Comparison of ENCODE assay signal across 1 cellular context in genomic region chr22:50146440-50147228, GRCh38.
TF ChIP-seq lines count a peak whose summit lies in the region.

No MANE protein-coding gene starts in this region.

TF ChIP-seq in HepG2, 621 proteins besides CTCF, POLR2A, EP300 and RAD21 (continued from another document and continues in another):
- TF ChIP-seq, protein P1, sequence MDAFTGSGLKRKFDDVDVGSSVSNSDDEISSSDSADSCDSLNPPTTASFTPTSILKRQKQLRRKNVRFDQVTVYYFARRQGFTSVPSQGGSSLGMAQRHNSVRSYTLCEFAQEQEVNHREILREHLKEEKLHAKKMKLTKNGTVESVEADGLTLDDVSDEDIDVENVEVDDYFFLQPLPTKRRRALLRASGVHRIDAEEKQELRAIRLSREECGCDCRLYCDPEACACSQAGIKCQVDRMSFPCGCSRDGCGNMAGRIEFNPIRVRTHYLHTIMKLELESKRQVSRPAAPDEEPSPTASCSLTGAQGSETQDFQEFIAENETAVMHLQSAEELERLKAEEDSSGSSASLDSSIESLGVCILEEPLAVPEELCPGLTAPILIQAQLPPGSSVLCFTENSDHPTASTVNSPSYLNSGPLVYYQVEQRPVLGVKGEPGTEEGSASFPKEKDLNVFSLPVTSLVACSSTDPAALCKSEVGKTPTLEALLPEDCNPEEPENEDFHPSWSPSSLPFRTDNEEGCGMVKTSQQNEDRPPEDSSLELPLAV (CRISPR knock-in tag; conservative IDR thresholded peaks at IDR 0.05; ENCODE audit: low read depth), result no peak
- TF ChIP-seq ZNF563 (CRISPR knock-in tag; IDR thresholded peaks at IDR 0.05), result no peak
- TF ChIP-seq AFF4 (CRISPR knock-in tag; IDR thresholded peaks at IDR 0.05), result no peak
- TF ChIP-seq CHD4 (IDR thresholded peaks at IDR 0.05; ENCODE audit: borderline replicate concordance, low read length), result no peak
- TF ChIP-seq SMARCE1 (IDR thresholded peaks at IDR 0.05; ENCODE audit: borderline replicate concordance), result no peak
- TF ChIP-seq MAFG (CRISPR knock-in tag; IDR thresholded peaks at IDR 0.05), result no peak
- no peak for TF ChIP-seq ZNF549 (CRISPR knock-in tag; IDR thresholded peaks at IDR 0.05)
- no peak for TF ChIP-seq ZMAT3 (CRISPR knock-in tag; conservative IDR thresholded peaks at IDR 0.05)
- TF ChIP-seq ZNF644 (CRISPR knock-in tag; IDR thresholded peaks at IDR 0.05; ENCODE audit: low read depth), result no peak
- no peak for TF ChIP-seq THAP7 (CRISPR knock-in tag; IDR thresholded peaks at IDR 0.05)
- no peak for TF ChIP-seq CSRNP1 (CRISPR knock-in tag; IDR thresholded peaks at IDR 0.05)
- TF ChIP-seq HMGA1 (CRISPR knock-in tag; conservative IDR thresholded peaks at IDR 0.05), result no peak
- TF ChIP-seq, protein P2, sequence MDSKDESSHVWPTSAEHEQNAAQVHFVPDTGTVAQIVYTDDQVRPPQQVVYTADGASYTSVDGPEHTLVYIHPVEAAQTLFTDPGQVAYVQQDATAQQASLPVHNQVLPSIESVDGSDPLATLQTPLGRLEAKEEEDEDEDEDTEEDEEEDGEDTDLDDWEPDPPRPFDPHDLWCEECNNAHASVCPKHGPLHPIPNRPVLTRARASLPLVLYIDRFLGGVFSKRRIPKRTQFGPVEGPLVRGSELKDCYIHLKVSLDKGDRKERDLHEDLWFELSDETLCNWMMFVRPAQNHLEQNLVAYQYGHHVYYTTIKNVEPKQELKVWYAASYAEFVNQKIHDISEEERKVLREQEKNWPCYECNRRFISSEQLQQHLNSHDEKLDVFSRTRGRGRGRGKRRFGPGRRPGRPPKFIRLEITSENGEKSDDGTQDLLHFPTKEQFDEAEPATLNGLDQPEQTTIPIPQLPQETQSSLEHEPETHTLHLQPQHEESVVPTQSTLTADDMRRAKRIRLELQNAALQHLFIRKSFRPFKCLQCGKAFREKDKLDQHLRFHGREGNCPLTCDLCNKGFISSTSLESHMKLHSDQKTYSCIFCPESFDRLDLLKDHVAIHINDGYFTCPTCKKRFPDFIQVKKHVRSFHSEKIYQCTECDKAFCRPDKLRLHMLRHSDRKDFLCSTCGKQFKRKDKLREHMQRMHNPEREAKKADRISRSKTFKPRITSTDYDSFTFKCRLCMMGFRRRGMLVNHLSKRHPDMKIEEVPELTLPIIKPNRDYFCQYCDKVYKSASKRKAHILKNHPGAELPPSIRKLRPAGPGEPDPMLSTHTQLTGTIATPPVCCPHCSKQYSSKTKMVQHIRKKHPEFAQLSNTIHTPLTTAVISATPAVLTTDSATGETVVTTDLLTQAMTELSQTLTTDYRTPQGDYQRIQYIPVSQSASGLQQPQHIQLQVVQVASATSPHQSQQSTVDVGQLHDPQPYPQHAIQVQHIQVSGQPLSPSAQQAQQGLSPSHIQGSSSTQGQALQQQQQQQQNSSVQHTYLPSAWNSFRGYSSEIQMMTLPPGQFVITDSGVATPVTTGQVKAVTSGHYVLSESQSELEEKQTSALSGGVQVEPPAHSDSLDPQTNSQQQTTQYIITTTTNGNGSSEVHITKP (CRISPR knock-in tag; IDR thresholded peaks at IDR 0.05; ENCODE audit: low read depth), result no peak
- TF ChIP-seq ZNF3 (CRISPR knock-in tag; IDR thresholded peaks at IDR 0.05), result no peak
- 0 out of 2 replicates have a peak, but pooled peaks have one; percentile 25 for TF ChIP-seq TMF1 (CRISPR knock-in tag; IDR thresholded peaks at IDR 0.05; ENCODE audit: low read depth)
- no peak; the same call in 1 of the 2 replicates for TF ChIP-seq CREBL2 (CRISPR knock-in tag; IDR thresholded peaks at IDR 0.05; ENCODE audit: borderline replicate concordance)
- no peak for TF ChIP-seq ZBTB43 (CRISPR knock-in tag; conservative IDR thresholded peaks at IDR 0.05)
- peak; percentile 18; the same call in 1 of the 2 replicates for TF ChIP-seq ERF (CRISPR knock-in tag; IDR thresholded peaks at IDR 0.05)
- TF ChIP-seq THAP9 (CRISPR knock-in tag; IDR thresholded peaks at IDR 0.05; ENCODE audit: borderline replicate concordance), result peak; percentile 35; the same call in 1 of the 2 replicates
- TF ChIP-seq TAF1 (CRISPR knock-in tag; IDR thresholded peaks at IDR 0.05), result peak; percentile 32; the same call in 1 of the 2 replicates
- TF ChIP-seq BRD4 (CRISPR knock-in tag; IDR thresholded peaks at IDR 0.05), result no peak
- TF ChIP-seq ZNF160 (CRISPR knock-in tag; IDR thresholded peaks at IDR 0.05), result no peak
- TF ChIP-seq, protein P3, sequence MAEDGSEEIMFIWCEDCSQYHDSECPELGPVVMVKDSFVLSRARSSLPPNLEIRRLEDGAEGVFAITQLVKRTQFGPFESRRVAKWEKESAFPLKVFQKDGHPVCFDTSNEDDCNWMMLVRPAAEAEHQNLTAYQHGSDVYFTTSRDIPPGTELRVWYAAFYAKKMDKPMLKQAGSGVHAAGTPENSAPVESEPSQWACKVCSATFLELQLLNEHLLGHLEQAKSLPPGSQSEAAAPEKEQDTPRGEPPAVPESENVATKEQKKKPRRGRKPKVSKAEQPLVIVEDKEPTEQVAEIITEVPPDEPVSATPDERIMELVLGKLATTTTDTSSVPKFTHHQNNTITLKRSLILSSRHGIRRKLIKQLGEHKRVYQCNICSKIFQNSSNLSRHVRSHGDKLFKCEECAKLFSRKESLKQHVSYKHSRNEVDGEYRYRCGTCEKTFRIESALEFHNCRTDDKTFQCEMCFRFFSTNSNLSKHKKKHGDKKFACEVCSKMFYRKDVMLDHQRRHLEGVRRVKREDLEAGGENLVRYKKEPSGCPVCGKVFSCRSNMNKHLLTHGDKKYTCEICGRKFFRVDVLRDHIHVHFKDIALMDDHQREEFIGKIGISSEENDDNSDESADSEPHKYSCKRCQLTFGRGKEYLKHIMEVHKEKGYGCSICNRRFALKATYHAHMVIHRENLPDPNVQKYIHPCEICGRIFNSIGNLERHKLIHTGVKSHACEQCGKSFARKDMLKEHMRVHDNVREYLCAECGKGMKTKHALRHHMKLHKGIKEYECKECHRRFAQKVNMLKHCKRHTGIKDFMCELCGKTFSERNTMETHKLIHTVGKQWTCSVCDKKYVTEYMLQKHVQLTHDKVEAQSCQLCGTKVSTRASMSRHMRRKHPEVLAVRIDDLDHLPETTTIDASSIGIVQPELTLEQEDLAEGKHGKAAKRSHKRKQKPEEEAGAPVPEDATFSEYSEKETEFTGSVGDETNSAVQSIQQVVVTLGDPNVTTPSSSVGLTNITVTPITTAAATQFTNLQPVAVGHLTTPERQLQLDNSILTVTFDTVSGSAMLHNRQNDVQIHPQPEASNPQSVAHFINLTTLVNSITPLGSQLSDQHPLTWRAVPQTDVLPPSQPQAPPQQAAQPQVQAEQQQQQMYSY (CRISPR knock-in tag; IDR thresholded peaks at IDR 0.05), result no peak
- no peak for TF ChIP-seq MATR3 (CRISPR knock-in tag; IDR thresholded peaks at IDR 0.05)
- TF ChIP-seq KAT8 (CRISPR knock-in tag; IDR thresholded peaks at IDR 0.05), result no peak
- no peak for TF ChIP-seq ZSCAN22 (CRISPR knock-in tag; IDR thresholded peaks at IDR 0.05)
- no peak for TF ChIP-seq HNRNPLL (IDR thresholded peaks at IDR 0.05; ENCODE audit: low read depth, low read length, poor library complexity, severe bottlenecking)
- TF ChIP-seq JDP2 (CRISPR knock-in tag; IDR thresholded peaks at IDR 0.05; ENCODE audit: borderline replicate concordance), result no peak
- TF ChIP-seq ZMYM3 (CRISPR knock-in tag; IDR thresholded peaks at IDR 0.05), result no peak
- TF ChIP-seq, protein P4, sequence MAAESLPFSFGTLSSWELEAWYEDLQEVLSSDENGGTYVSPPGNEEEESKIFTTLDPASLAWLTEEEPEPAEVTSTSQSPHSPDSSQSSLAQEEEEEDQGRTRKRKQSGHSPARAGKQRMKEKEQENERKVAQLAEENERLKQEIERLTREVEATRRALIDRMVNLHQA (CRISPR knock-in tag; IDR thresholded peaks at IDR 0.05), result no peak
- TF ChIP-seq, protein P5, sequence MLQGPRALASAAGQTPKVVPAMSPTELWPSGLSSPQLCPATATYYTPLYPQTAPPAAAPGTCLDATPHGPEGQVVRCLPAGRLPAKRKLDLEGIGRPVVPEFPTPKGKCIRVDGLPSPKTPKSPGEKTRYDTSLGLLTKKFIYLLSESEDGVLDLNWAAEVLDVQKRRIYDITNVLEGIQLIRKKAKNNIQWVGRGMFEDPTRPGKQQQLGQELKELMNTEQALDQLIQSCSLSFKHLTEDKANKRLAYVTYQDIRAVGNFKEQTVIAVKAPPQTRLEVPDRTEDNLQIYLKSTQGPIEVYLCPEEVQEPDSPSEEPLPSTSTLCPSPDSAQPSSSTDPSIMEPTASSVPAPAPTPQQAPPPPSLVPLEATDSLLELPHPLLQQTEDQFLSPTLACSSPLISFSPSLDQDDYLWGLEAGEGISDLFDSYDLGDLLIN (CRISPR knock-in tag; IDR thresholded peaks at IDR 0.05; ENCODE audit: borderline replicate concordance), result no peak
- peak; percentile 52; the same call in 1 of the 2 replicates for TF ChIP-seq ZNF543 (CRISPR knock-in tag; IDR thresholded peaks at IDR 0.05)
- TF ChIP-seq NCOA2 (CRISPR knock-in tag; IDR thresholded peaks at IDR 0.05), result no peak
- peak; percentile 82 for TF ChIP-seq HDAC1 (CRISPR knock-in tag; IDR thresholded peaks at IDR 0.05)
- TF ChIP-seq PCBP2 (optimal IDR thresholded peaks at IDR 0.05; ENCODE audit: low read depth, low read length, poor library complexity, severe bottlenecking), result no peak
- TF ChIP-seq, protein P6, sequence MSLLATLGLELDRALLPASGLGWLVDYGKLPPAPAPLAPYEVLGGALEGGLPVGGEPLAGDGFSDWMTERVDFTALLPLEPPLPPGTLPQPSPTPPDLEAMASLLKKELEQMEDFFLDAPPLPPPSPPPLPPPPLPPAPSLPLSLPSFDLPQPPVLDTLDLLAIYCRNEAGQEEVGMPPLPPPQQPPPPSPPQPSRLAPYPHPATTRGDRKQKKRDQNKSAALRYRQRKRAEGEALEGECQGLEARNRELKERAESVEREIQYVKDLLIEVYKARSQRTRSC (CRISPR knock-in tag; IDR thresholded peaks at IDR 0.05; ENCODE audit: low read depth), result no peak
